In genomic region chr5:116484645-116485044, GRCh38 we compare ENCODE assay signal across 9 cellular contexts.
"Had no signal": no experiment of that assay in that cellular context is flagged by ENCODE, and none has a peak within 500 bp of the region (broad histone marks: within the 10 kb centered on the region; RNA-seq: fewer than 3 reads in every experiment).

No MANE protein-coding gene starts in this region.

- H3K9me3 Mint-ChIP-seq: HFFc6 had no signal

- H3K27ac ChIP-seq: GM23248, HL-60 had no signal

- H3K4me3 ChIP-seq: GM23248, HAP-1, K562 had no signal

- H3K9ac ChIP-seq: GM23248 had no signal

- H3K9me3 ChIP-seq: HAP-1 had no signal

- H3K27ac Mint-ChIP-seq: HFFc6 had no signal

- ATAC-seq: HCT116, K562 had no signal

- DNase-seq: GM23248, GOT3, HFFc6, IMR-90, KG1 had no signal

- H3K4me3 Mint-ChIP-seq: HFFc6 had no signal

- H3K4me1 ChIP-seq: HAP-1 had no signal
